ENCODE assay signal across 8 cellular contexts in genomic region chr2:106703161-106703560, GRCh38.
"Had no signal": no experiment of that assay in that cellular context is flagged by ENCODE, and none has a peak within 500 bp of the region (broad histone marks: within the 10 kb centered on the region; RNA-seq: fewer than 3 reads in every experiment).

No MANE protein-coding gene starts in this region.

- H3K36me3 ChIP-seq: HAP-1 had no signal

- H3K4me1 ChIP-seq: HAP-1 had no signal

- H3K4me3 ChIP-seq: GM23248, HAP-1, K562 had no signal

- H3K27ac ChIP-seq: GM23248, HL-60 had no signal

- DNase-seq: GM23248, GOT3, H7, HFFc6, IMR-90 had no signal

- H3K9me3 ChIP-seq: HAP-1 had no signal
